ENCODE assay signal across 8 cellular contexts in the genomic region with DNA sequence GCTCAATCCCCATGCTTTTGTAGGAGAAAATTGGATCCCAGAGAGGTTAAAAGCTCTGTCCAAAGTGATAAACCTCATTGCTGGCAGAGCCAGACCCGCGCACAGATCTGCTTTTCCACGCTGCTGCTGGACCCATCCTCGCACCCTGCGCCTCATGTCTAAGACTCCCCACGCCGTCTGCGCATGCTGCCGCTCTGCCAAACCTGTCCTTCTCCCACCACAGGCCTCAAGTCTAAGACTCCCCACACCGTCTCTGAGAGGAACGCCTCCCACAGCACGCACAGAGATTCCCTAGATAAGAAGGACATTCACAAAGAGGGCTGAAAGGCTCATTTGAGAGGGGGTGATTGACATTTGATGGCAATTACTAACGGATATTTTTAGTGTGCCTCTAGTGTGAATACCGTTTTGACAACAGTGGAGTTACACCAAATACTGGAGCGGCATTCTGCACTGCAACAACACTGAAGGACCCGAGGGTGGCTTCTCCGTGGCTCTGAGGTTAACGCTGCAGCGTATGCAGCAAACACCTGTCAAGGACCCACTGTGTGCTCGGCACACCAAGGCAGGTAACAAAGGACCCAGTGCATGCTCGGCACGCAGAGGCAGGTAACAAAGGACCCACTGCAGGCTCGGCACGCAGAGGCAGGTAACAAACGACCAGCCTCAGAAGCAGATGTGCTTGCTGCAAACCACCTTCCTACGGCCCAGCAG.
DNase-seq lines count a peak whose midpoint lies in the region; ATAC-seq and TF ChIP-seq lines count a peak whose summit lies in the region.

No MANE protein-coding gene starts in this region.

- DNase-seq in GM12865 (ENCODE audit: low read depth) (no peak), T-helper 17 cell (no peak), fibroblast of the aortic adventitia (ENCODE audit: low read depth) (no peak), retinal pigment epithelial cell (ENCODE audit: low read depth) (no peak), NCI-H69 (lab: John Stamatoyannopoulos, UW) (no peak), HCEC 1CT (no peak)
- DNase-seq in stimulated activated CD4-positive, alpha-beta T cell treated with anti-CD3 and anti-CD28 coated beads, Interleukin-15, amount 100 ng/mL, for 24 hours, result no peak

- TF ChIP-seq CTCF in GM12865 (IDR thresholded peaks at IDR 0.05; ENCODE audit: insufficient read depth, low read depth, low read length, missing control alignments) (no peak), fibroblast of the aortic adventitia (IDR thresholded peaks at IDR 0.05; ENCODE audit: insufficient read depth, low read length) (no peak), retinal pigment epithelial cell (conservative IDR thresholded peaks at IDR 0.05; ENCODE audit: low read depth, low read length) (no peak)

- peak overlapping the region; percentile 96 for H3K4me3 Mint-ChIP-seq in T-helper 17 cell

- H3K27ac Mint-ChIP-seq in T-helper 17 cell, result peak overlapping the region; percentile 92

- peaks cover 13% of the 10 kb centered on the region for H3K27me3 Mint-ChIP-seq in T-helper 17 cell

- no peaks in the 10 kb centered on the region for H3K36me3 Mint-ChIP-seq in T-helper 17 cell (ENCODE audit: low read depth)

- H3K4me3 ChIP-seq in GM12865 (ENCODE audit: low read depth, low read length) (peak overlapping the region; percentile 5; the same call in 1 of the 2 replicates), fibroblast of the aortic adventitia (ENCODE audit: low read depth, low read length) (peak overlapping the region; percentile 25), retinal pigment epithelial cell (ENCODE audit: low read length) (peak overlapping the region; percentile 45)

- H3K9me3 ChIP-seq in T-helper 17 cell (ENCODE audit: control insufficient read depth, low read length, poor library complexity, severe bottlenecking), result no peaks in the 10 kb centered on the region

- ATAC-seq in T-helper 17 cell (peak; percentile 49), HG03025 (IDR thresholded peaks at IDR 0.05; ENCODE audit: low FRiP score, unreplicated experiment) (no peak)

- peaks cover 14% of the 10 kb centered on the region for H3K4me1 Mint-ChIP-seq in T-helper 17 cell
